Comparison of ENCODE assay signal across 14 cellular contexts in the genomic region with DNA sequence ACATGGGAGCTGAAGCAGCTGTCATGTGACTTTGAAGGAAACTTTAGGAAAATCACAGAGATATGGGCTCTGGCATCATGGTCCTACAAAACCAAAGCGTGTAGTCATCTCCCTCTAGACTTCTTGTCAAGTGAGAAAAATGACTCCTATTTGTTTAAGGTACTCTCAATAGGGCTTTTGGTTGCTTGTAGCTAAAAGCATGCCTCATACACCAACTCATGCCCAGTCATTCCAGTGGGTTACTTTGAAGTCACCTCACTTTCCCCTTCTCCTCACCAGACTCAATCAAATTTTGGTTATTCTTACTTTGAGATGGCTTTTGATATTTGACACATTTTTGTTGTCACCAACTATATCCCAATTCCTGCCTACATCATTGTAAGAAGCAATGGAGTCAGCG.
DNase-seq lines count a peak whose midpoint lies in the region; ATAC-seq lines count a peak whose summit lies in the region.
"Had no signal": no experiment of that assay in that cellular context is flagged by ENCODE, and none has a peak within 500 bp of the region (broad histone marks: within the 10 kb centered on the region; RNA-seq: fewer than 3 reads in every experiment).

No MANE protein-coding gene starts in this region.

- peak; percentile 40 to 72 for ATAC-seq in activated T-cell treated with anti-CD3 and anti-CD28 coated beads, Interleukin-2, amount 50 U/mL, for 72 hours (replicated peaks in 1 of 2)
- ATAC-seq in activated T-helper 17 cell treated with anti-CD3 and anti-CD28 coated beads, Interleukin-2, amount 50 U/mL, for 72 hours (replicated peaks) = peak; percentile 28
- peak; percentile 57 for ATAC-seq in stimulated activated effector memory CD8-positive, alpha-beta T cell treated with anti-CD3 and anti-CD28 coated beads, Interleukin-12 subunit alpha, Interleukin-12 subunit beta, amount 100 ng/mL, for 72 hours

- DNase-seq in activated T-cell treated with anti-CD3 and anti-CD28 coated beads, Interleukin-2, amount 50 U/mL, for 72 hours = no peak
- DNase-seq in activated T-cell treated with anti-CD3 and anti-CD28 coated beads, Interleukin-2, amount 50 U/mL, for 24 hours = no peak
- no peak for DNase-seq in stimulated activated effector memory CD8-positive, alpha-beta T cell treated with anti-CD3 and anti-CD28 coated beads, Interleukin-12 subunit alpha, Interleukin-12 subunit beta, amount 100 ng/mL, for 72 hours (ENCODE audit: low spot score in 2 of 2)
- DNase-seq in NCI-H1092 treated with DMSO at 0.1 percent for 48 hours (lab: John Stamatoyannopoulos, UW) = no peak
- no peak for DNase-seq in GM19240 (ENCODE audit: insufficient read length, low spot score)
- DNase-seq: C1 segment of cervical spinal cord; Calu3; CD4-positive, alpha-beta memory T cell; COR-L47; DMS53; DMS79 treated with DMSO at 0.1 percent for 48 hours; GOT3; HFFc6 had no signal

- no peaks in the 10 kb centered on the region for H3K9me3 Mint-ChIP-seq in activated T-cell treated with anti-CD3 and anti-CD28 coated beads, Interleukin-2, amount 50 U/mL, for 72 hours
- no peaks in the 10 kb centered on the region for H3K9me3 Mint-ChIP-seq in activated T-cell treated with anti-CD3 and anti-CD28 coated beads, Interleukin-2, amount 50 U/mL, for 24 hours
- H3K9me3 Mint-ChIP-seq in activated T-helper 17 cell treated with anti-CD3 and anti-CD28 coated beads, Interleukin-2, amount 50 U/mL, for 72 hours = no peaks in the 10 kb centered on the region
- H3K9me3 Mint-ChIP-seq in stimulated activated effector memory CD8-positive, alpha-beta T cell treated with anti-CD3 and anti-CD28 coated beads, Interleukin-12 subunit alpha, Interleukin-12 subunit beta, amount 100 ng/mL, for 72 hours = no peaks in the 10 kb centered on the region
- H3K9me3 Mint-ChIP-seq: HFFc6 had no signal

- H3K27me3 Mint-ChIP-seq in activated T-cell treated with anti-CD3 and anti-CD28 coated beads, Interleukin-2, amount 50 U/mL, for 72 hours (ENCODE audit: low read depth) = no peaks in the 10 kb centered on the region
- no peaks in the 10 kb centered on the region for H3K27me3 Mint-ChIP-seq in activated T-cell treated with anti-CD3 and anti-CD28 coated beads, Interleukin-2, amount 50 U/mL, for 24 hours
- H3K27me3 Mint-ChIP-seq in activated T-helper 17 cell treated with anti-CD3 and anti-CD28 coated beads, Interleukin-2, amount 50 U/mL, for 72 hours = no peaks in the 10 kb centered on the region
- H3K27me3 Mint-ChIP-seq: CD4-positive, alpha-beta memory T cell had no signal

- H3K27ac Mint-ChIP-seq in activated T-cell treated with anti-CD3 and anti-CD28 coated beads, Interleukin-2, amount 50 U/mL, for 72 hours = no peak overlapping the region
- no peak overlapping the region for H3K27ac Mint-ChIP-seq in activated T-cell treated with anti-CD3 and anti-CD28 coated beads, Interleukin-2, amount 50 U/mL, for 24 hours
- no peak overlapping the region for H3K27ac Mint-ChIP-seq in activated T-helper 17 cell treated with anti-CD3 and anti-CD28 coated beads, Interleukin-2, amount 50 U/mL, for 72 hours
- H3K27ac Mint-ChIP-seq in stimulated activated effector memory CD8-positive, alpha-beta T cell treated with anti-CD3 and anti-CD28 coated beads, Interleukin-12 subunit alpha, Interleukin-12 subunit beta, amount 100 ng/mL, for 72 hours = no peak overlapping the region
- H3K27ac Mint-ChIP-seq: CD4-positive, alpha-beta memory T cell; HFFc6 had no signal

- peaks cover 0 to 1% of the 10 kb centered on the region in 2 donors for H3K36me3 Mint-ChIP-seq in activated T-cell treated with anti-CD3 and anti-CD28 coated beads, Interleukin-2, amount 50 U/mL, for 72 hours (ENCODE audit: insufficient read depth in 2 of 2)
- H3K36me3 Mint-ChIP-seq in activated T-cell treated with anti-CD3 and anti-CD28 coated beads, Interleukin-2, amount 50 U/mL, for 24 hours (ENCODE audit: low read depth) = peaks cover 6% of the 10 kb centered on the region
- H3K36me3 Mint-ChIP-seq in activated T-helper 17 cell treated with anti-CD3 and anti-CD28 coated beads, Interleukin-2, amount 50 U/mL, for 72 hours (ENCODE audit: low read depth) = no peaks in the 10 kb centered on the region
- no peaks in the 10 kb centered on the region for H3K36me3 Mint-ChIP-seq in stimulated activated effector memory CD8-positive, alpha-beta T cell treated with anti-CD3 and anti-CD28 coated beads, Interleukin-12 subunit alpha, Interleukin-12 subunit beta, amount 100 ng/mL, for 72 hours

- no peak overlapping the region for H3K4me3 Mint-ChIP-seq in activated T-cell treated with anti-CD3 and anti-CD28 coated beads, Interleukin-2, amount 50 U/mL, for 72 hours
- no peak overlapping the region for H3K4me3 Mint-ChIP-seq in activated T-cell treated with anti-CD3 and anti-CD28 coated beads, Interleukin-2, amount 50 U/mL, for 24 hours
- H3K4me3 Mint-ChIP-seq in activated T-helper 17 cell treated with anti-CD3 and anti-CD28 coated beads, Interleukin-2, amount 50 U/mL, for 72 hours = no peak overlapping the region
- H3K4me3 Mint-ChIP-seq in stimulated activated effector memory CD8-positive, alpha-beta T cell treated with anti-CD3 and anti-CD28 coated beads, Interleukin-12 subunit alpha, Interleukin-12 subunit beta, amount 100 ng/mL, for 72 hours = no peak overlapping the region
- H3K4me3 Mint-ChIP-seq: CD4-positive, alpha-beta memory T cell; HFFc6 had no signal

- no peaks in the 10 kb centered on the region for H3K4me1 Mint-ChIP-seq in activated T-cell treated with anti-CD3 and anti-CD28 coated beads, Interleukin-2, amount 50 U/mL, for 72 hours (ENCODE audit: low read depth)
- H3K4me1 Mint-ChIP-seq in activated T-cell treated with anti-CD3 and anti-CD28 coated beads, Interleukin-2, amount 50 U/mL, for 24 hours (ENCODE audit: low read depth) = no peaks in the 10 kb centered on the region
- H3K4me1 Mint-ChIP-seq in activated T-helper 17 cell treated with anti-CD3 and anti-CD28 coated beads, Interleukin-2, amount 50 U/mL, for 72 hours = no peaks in the 10 kb centered on the region
- H3K4me1 Mint-ChIP-seq in stimulated activated effector memory CD8-positive, alpha-beta T cell treated with anti-CD3 and anti-CD28 coated beads, Interleukin-12 subunit alpha, Interleukin-12 subunit beta, amount 100 ng/mL, for 72 hours = no peaks in the 10 kb centered on the region
- H3K4me1 Mint-ChIP-seq: CD4-positive, alpha-beta memory T cell had no signal
